In the genomic region with DNA sequence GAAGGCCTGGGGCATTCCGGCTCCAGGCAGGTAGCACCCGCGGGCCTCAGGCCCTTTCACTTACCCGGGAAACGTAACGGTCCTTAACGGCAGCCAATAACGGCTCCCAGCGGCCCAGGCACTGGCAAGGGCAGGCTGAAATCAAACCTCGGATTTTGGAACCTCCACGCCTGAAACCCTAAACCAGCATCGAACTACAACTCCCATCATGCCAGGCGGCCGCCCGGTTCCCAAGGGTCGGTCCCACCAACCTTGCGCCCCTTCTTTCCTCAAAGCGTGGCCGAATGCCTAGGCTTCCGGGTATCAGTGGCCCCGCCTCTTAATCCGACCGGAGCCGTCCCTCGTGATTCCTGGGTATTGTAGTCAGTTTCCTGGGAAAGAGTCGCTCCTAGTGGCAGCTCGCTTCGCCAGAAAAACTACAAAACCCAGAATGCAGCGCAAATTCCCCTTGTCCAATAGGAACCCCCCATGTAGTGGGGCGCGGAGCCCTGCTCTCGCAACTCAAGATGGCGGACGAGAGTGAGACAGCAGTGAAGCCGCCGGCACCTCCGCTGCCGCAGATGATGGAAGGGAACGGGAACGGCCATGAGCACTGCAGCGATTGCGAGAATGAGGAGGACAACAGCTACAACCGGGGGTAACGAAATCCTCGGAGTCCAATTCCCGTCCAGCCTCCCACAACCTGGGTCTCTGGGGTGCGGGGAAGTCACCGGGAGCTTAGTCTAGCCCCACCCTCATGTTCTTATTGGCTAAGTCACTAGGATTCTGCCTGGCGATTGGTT, we compare ENCODE assay signal across 8 cellular contexts. TPM values are rescaled to one million over a fixed set of nuclear protein-coding genes. Genes with fewer than 3 reads are reported as not detected.
DNase-seq lines count a peak whose midpoint lies in the region; ATAC-seq lines count a peak whose summit lies in the region.

A gene (plus strand): TSS at position 494 of the 782 bp plus-strand sequence. CDS start 13 bp downstream, at position 507.

- peak within 1 kb of the TSS; percentile 57 for H2BK5ac ChIP-seq in mesenchymal stem cell (ENCODE audit: low read depth, low read length, poor library complexity, severe bottlenecking)

- no peak within 1 kb of the TSS for H2BK120ac ChIP-seq in mesenchymal stem cell (ENCODE audit: low read depth, low read length)

- H3K4me1 Mint-ChIP-seq in activated CD8-positive, alpha-beta memory T cell treated with anti-CD3 and anti-CD28 coated beads, Interleukin-2, amount 10 ng/mL, durations not matched to agents 7 days and 5 days: peaks cover 43% of the 10 kb centered on the region

- peak within 1 kb of the TSS; percentile 49 to 97 for H3K4ac ChIP-seq in mesenchymal stem cell (ENCODE audit: low read depth in 1 of 2, low read length in 2 of 2)

- H3K9ac ChIP-seq in NT2/D1 (ENCODE audit: insufficient read length, low read depth): peak within 1 kb of the TSS; percentile 98
- H3K9ac ChIP-seq in endocrine pancreas (ENCODE audit: control insufficient read depth, insufficient read depth, low read length): peak within 1 kb of the TSS; percentile 93
- H3K9ac ChIP-seq in mesenchymal stem cell (ENCODE audit: low read length): peak within 1 kb of the TSS; percentile 98

- H4K8ac ChIP-seq in mesenchymal stem cell (ENCODE audit: low read length): peak within 1 kb of the TSS; percentile 86

- peak within 1 kb of the TSS; percentile 52 for H2AK5ac ChIP-seq in mesenchymal stem cell (ENCODE audit: low read length, severe bottlenecking)

- H3K14ac ChIP-seq in mesenchymal stem cell (ENCODE audit: low read length in 2 of 2): peak within 1 kb of the TSS in 1 of 2 experiments; percentile 99

- H3K27ac ChIP-seq in mesenchymal stem cell (ENCODE audit: low read length, poor library complexity, severe bottlenecking): peak within 1 kb of the TSS; percentile 93

- H3K27me3 Mint-ChIP-seq in activated CD8-positive, alpha-beta memory T cell treated with anti-CD3 and anti-CD28 coated beads, Interleukin-2, amount 10 ng/mL, durations not matched to agents 7 days and 5 days: no peaks in the 10 kb centered on the region

- H3K4me2 ChIP-seq in mesenchymal stem cell (ENCODE audit: low read length, poor library complexity, severe bottlenecking): peak within 1 kb of the TSS; percentile 80

- H3K36me3 Mint-ChIP-seq in activated CD8-positive, alpha-beta memory T cell treated with anti-CD3 and anti-CD28 coated beads, Interleukin-2, amount 10 ng/mL, durations not matched to agents 7 days and 5 days: peaks cover 14% of the 10 kb centered on the region

- no peak within 1 kb of the TSS for H2BK15ac ChIP-seq in mesenchymal stem cell (ENCODE audit: low read depth, poor library complexity, severe bottlenecking)

- peak within 1 kb of the TSS; percentile 48 for H4K91ac ChIP-seq in mesenchymal stem cell (ENCODE audit: low read length)

- DNase-seq in COR-L47 (lab: John Stamatoyannopoulos, UW): peak; percentile 99
- peak; percentile 70 to 99 (median 97) for DNase-seq in HUDEP-2 (lab: John Stamatoyannopoulos, UW; ENCODE audit: unreplicated experiment in 76 of 76)
- DNase-seq in NT2/D1 (ENCODE audit: low read depth, low spot score): peak; percentile 97
- DNase-seq in activated CD8-positive, alpha-beta memory T cell treated with anti-CD3 and anti-CD28 coated beads, Interleukin-2, amount 10 ng/mL, durations not matched to agents 7 days and 5 days: peak; percentile 99
- peak; percentile 100 for DNase-seq in mesenchymal stem cell
- DNase-seq in stimulated activated CD8-positive, alpha-beta memory T cell treated with anti-CD3 and anti-CD28 coated beads, Interleukin-12 subunit alpha, Interleukin-12 subunit beta, amount 100 ng/mL, for 4 hours (ENCODE audit: low read depth): peak; percentile 87

- under 1% methylated on average over 48 of the region's 49 CpGs for WGBS in mesenchymal stem cell

- H3K4me3 ChIP-seq in NT2/D1 (ENCODE audit: insufficient read length, low read depth) (peak within 1 kb of the TSS; percentile 95), endocrine pancreas (ENCODE audit: control insufficient read depth, insufficient read depth, low read length) (peak within 1 kb of the TSS; percentile 98), mesenchymal stem cell (ENCODE audit: insufficient read depth in 1 of 2, low read depth in 1 of 2, low read length in 2 of 2) (peak within 1 kb of the TSS; percentile 79 to 96)

- H3K27me3 ChIP-seq in NT2/D1 (ENCODE audit: insufficient read depth, insufficient read length) (no peaks in the 10 kb centered on the region), endocrine pancreas (ENCODE audit: control insufficient read depth, insufficient read depth, low read length) (no peaks in the 10 kb centered on the region), mesenchymal stem cell (ENCODE audit: control insufficient read depth in 1 of 2, insufficient read depth in 1 of 2, low read length in 2 of 2) (no peaks in the 10 kb centered on the region)

- ATAC-seq in GM21381 (IDR thresholded peaks at IDR 0.05; ENCODE audit: unreplicated experiment): peak; percentile 82
- peak; percentile 92 for ATAC-seq in activated CD8-positive, alpha-beta memory T cell treated with anti-CD3 and anti-CD28 coated beads, Interleukin-2, amount 10 ng/mL, durations not matched to agents 7 days and 5 days

- H3K4me1 ChIP-seq in NT2/D1 (ENCODE audit: insufficient read depth, insufficient read length): peaks cover 3% of the 10 kb centered on the region
- H3K4me1 ChIP-seq in endocrine pancreas (ENCODE audit: control insufficient read depth, insufficient read depth, low read length): peaks cover 11% of the 10 kb centered on the region
- peaks cover 6% of the 10 kb centered on the region for H3K4me1 ChIP-seq in mesenchymal stem cell (ENCODE audit: control insufficient read depth, insufficient read depth, low read depth, low read length)

- H3K9me3 Mint-ChIP-seq in activated CD8-positive, alpha-beta memory T cell treated with anti-CD3 and anti-CD28 coated beads, Interleukin-2, amount 10 ng/mL, durations not matched to agents 7 days and 5 days (ENCODE audit: low read depth): no peaks in the 10 kb centered on the region

- H2AFZ ChIP-seq in mesenchymal stem cell (ENCODE audit: low read depth, low read length): peak within 1 kb of the TSS; percentile 86

- H3K36me3 ChIP-seq in NT2/D1 (ENCODE audit: insufficient read depth, insufficient read length, low read length): peaks cover 24% of the 10 kb centered on the region
- no peaks in the 10 kb centered on the region for H3K36me3 ChIP-seq in endocrine pancreas (ENCODE audit: control insufficient read depth, insufficient read depth, low read length)
- peaks cover 0 to 10% of the 10 kb centered on the region in 2 experiments for H3K36me3 ChIP-seq in mesenchymal stem cell (ENCODE audit: control insufficient read depth in 1 of 2, insufficient read depth in 2 of 2, low read depth in 1 of 2, low read length in 2 of 2)

- peak within 1 kb of the TSS in 1 of 2 experiments; percentile 93 for H3K23ac ChIP-seq in mesenchymal stem cell (ENCODE audit: low read length in 2 of 2)

- CTCF ChIA-PET in activated CD8-positive, alpha-beta memory T cell treated with anti-CD3 and anti-CD28 coated beads, Interleukin-2, amount 10 ng/mL, durations not matched to agents 7 days and 5 days (lab: Charles Lee): interaction anchor here (0.9 to 2.4 kb wide), 12 partner anchors 9 to 256 kb away, joined by 3 to 13 read pairs (median 4); a partner anchor contains a TSS

- no peaks in the 10 kb centered on the region for H3K9me3 ChIP-seq in NT2/D1 (ENCODE audit: insufficient read depth, low read length)
- no peaks in the 10 kb centered on the region for H3K9me3 ChIP-seq in endocrine pancreas (ENCODE audit: control insufficient read depth, low read length)
- H3K9me3 ChIP-seq in mesenchymal stem cell (ENCODE audit: control insufficient read depth, low read length): no peaks in the 10 kb centered on the region

- peaks cover 10% of the 10 kb centered on the region for H3K79me1 ChIP-seq in mesenchymal stem cell (replicated peaks; ENCODE audit: low read length, poor library complexity, severe bottlenecking)

- H3K18ac ChIP-seq in mesenchymal stem cell (ENCODE audit: low read depth in 1 of 2, low read length in 2 of 2): peak within 1 kb of the TSS; percentile 62 to 100

- H3K27ac Mint-ChIP-seq in activated CD8-positive, alpha-beta memory T cell treated with anti-CD3 and anti-CD28 coated beads, Interleukin-2, amount 10 ng/mL, durations not matched to agents 7 days and 5 days: peak within 1 kb of the TSS; percentile 92

- peak within 1 kb of the TSS; percentile 90 for H3K4me3 Mint-ChIP-seq in activated CD8-positive, alpha-beta memory T cell treated with anti-CD3 and anti-CD28 coated beads, Interleukin-2, amount 10 ng/mL, durations not matched to agents 7 days and 5 days

- H2BK12ac ChIP-seq in mesenchymal stem cell (ENCODE audit: low read length in 2 of 2): no peak within 1 kb of the TSS

RNA-seq across cellular contexts. Expression of the gene that starts here (rescaled TPM):
- total RNA-seq in activated CD8-positive, alpha-beta memory T cell treated with anti-CD3 and anti-CD28 coated beads, Interleukin-2, amount 10 ng/mL, durations not matched to agents 7 days and 5 days: 100 to 1,000 TPM; 136 to 148 TPM
- polyA plus RNA-seq in mesenchymal stem cell (2013, experiment 1 of 2): 118 TPM
- polyA plus RNA-seq in mesenchymal stem cell (2013, experiment 2 of 2): 123 TPM

Comparison
In these comparisons a context has a peak if more than half of its experiments do, and no peak if none do; other contexts are left out.
1. Peak in every context shown above with its lines: DNase-seq, ATAC-seq, H3K4me3 ChIP-seq and H3K27ac ChIP-seq.